Comparison of ENCODE assay signal across 8 cellular contexts in genomic region chr1:34852677-34853217, GRCh38. TPM values are rescaled to one million over a fixed set of nuclear protein-coding genes. Genes with fewer than 3 reads are reported as not detected.
DNase-seq lines count a peak whose midpoint lies in the region; ATAC-seq and TF ChIP-seq lines count a peak whose summit lies in the region.

No MANE protein-coding gene starts in this region.

- peaks cover 1% of the 10 kb centered on the region for H4K20me1 ChIP-seq in fibroblast of lung (ENCODE audit: control insufficient read depth, extremely low read depth, insufficient read depth, low read length)

- CTCF ChIA-PET in Panc1 (lab: Charles Lee), result interaction anchor here (0.5 to 1.5 kb wide), 7 partner anchors 13 to 1117 kb away, joined by 3 to 6 read pairs (median 5); no protein-coding TSS in a partner anchor

- H3K9me3 ChIP-seq in Panc1 (ENCODE audit: control insufficient read depth, insufficient read depth, low read depth, low read length), result no peaks in the 10 kb centered on the region
- no peaks in the 10 kb centered on the region for H3K9me3 ChIP-seq in fibroblast of lung (ENCODE audit: control insufficient read depth, insufficient read depth, low read depth, low read length)

- H3K4me3 ChIP-seq in Panc1 (ENCODE audit: low read depth in 2 of 2, low read length in 2 of 2), result no peak overlapping the region
- no peak overlapping the region for H3K4me3 ChIP-seq in fibroblast of lung (replicated peaks in 1 of 4; ENCODE audit: control extremely low read depth in 1 of 4, insufficient read depth in 1 of 4, low read depth in 3 of 4, low read length in 4 of 4)

- H3K36me3 ChIP-seq in Panc1 (ENCODE audit: control insufficient read depth, insufficient read depth, low read length) (peaks cover 5% of the 10 kb centered on the region), fibroblast of lung (ENCODE audit: control insufficient read depth, insufficient read depth, low read length) (peaks cover 4% of the 10 kb centered on the region)

- no peak overlapping the region for H2AFZ ChIP-seq in fibroblast of lung (ENCODE audit: low read length)

- no peak overlapping the region for H3K4me3 Mint-ChIP-seq in activated T-cell treated with anti-CD3 and anti-CD28 coated beads, Interleukin-2, amount 50 U/mL, for 4 hours
- H3K4me3 Mint-ChIP-seq in natural killer cell, result no peak overlapping the region

- H3K27ac Mint-ChIP-seq in natural killer cell, result peak overlapping the region; percentile 43 to 57

- no peak overlapping the region for H3K9ac ChIP-seq in fibroblast of lung (ENCODE audit: insufficient read depth, low read length)

- H3K79me2 ChIP-seq in fibroblast of lung (ENCODE audit: control insufficient read depth, insufficient read depth, low read length), result peaks cover 33% of the 10 kb centered on the region

- no peaks in the 10 kb centered on the region for H3K9me3 Mint-ChIP-seq in activated T-cell treated with anti-CD3 and anti-CD28 coated beads, Interleukin-2, amount 50 U/mL, for 4 hours
- no peaks in the 10 kb centered on the region for H3K9me3 Mint-ChIP-seq in natural killer cell

- H3K4me1 Mint-ChIP-seq in activated T-cell treated with anti-CD3 and anti-CD28 coated beads, Interleukin-2, amount 50 U/mL, for 4 hours (ENCODE audit: low read depth), result peaks cover 20% of the 10 kb centered on the region
- H3K4me1 Mint-ChIP-seq in natural killer cell, result peaks cover 40 to 43% of the 10 kb centered on the region in 2 donors

- in situ Hi-C loops in Panc1 (cut with HindIII; ENCODE audit: low pct_unique_long_range_greater_than_20kb, low sequenced_read_pairs), result no loop called here

- peaks cover 5% of the 10 kb centered on the region; the same call in 1 of the 2 replicates for H3K4me1 ChIP-seq in Panc1 (ENCODE audit: control insufficient read depth, insufficient read depth, low read length)
- H3K4me1 ChIP-seq in fibroblast of lung (ENCODE audit: control insufficient read depth, extremely low read depth, insufficient read depth, low read length), result peaks cover 8% of the 10 kb centered on the region

- no peaks in the 10 kb centered on the region for H3K27me3 Mint-ChIP-seq in activated T-cell treated with anti-CD3 and anti-CD28 coated beads, Interleukin-2, amount 50 U/mL, for 4 hours (ENCODE audit: low read depth)
- no peaks in the 10 kb centered on the region for H3K27me3 Mint-ChIP-seq in natural killer cell (ENCODE audit: low read depth in 2 of 2)

- intact Hi-C loops in Panc1 (cut with micrococcal nuclease; ENCODE audit: unreplicated experiment), result loop anchor here (1.0 kb wide), 1 partner anchor 66 kb away; no protein-coding TSS in a partner anchor
- intact Hi-C loops in natural killer cell (cut with micrococcal nuclease), result loop anchor here (1.0 to 2.0 kb wide), 3 partner anchors 14 to 66 kb away; no protein-coding TSS in a partner anchor

- DNase-seq in EH (ENCODE audit: low read depth) (peak; percentile 96), GOT3 (lab: John Stamatoyannopoulos, UW) (peak; percentile 21), Kasumi-1 (lab: John Stamatoyannopoulos, UW) (peak; percentile 96 to 97), Panc1 (ENCODE audit: low read depth, low spot score) (peak; percentile 95), fibroblast of lung (ENCODE audit: low read depth in 2 of 2) (peak; percentile 91 to 95), natural killer cell (peak; percentile 83)
- DNase-seq in activated T-cell treated with anti-CD3 and anti-CD28 coated beads, Interleukin-2, amount 50 U/mL, for 4 hours, result peak; percentile 83
- peak; percentile 76 to 90 (median 86) for DNase-seq in stimulated activated naive CD4-positive, alpha-beta T cell (lab: John Stamatoyannopoulos, UW)

- peak; percentile 99 for TF ChIP-seq CTCF in Panc1 (IDR thresholded peaks at IDR 0.05)
- peak; percentile 96 to 98 for TF ChIP-seq CTCF in fibroblast of lung (conservative IDR thresholded peaks at IDR 0.05 in 1 of 2, IDR thresholded peaks at IDR 0.05 in 1 of 2; ENCODE audit: low read depth in 1 of 2, low read length in 2 of 2)
- peak; percentile 93 for TF ChIP-seq CTCF in natural killer cell (IDR thresholded peaks at IDR 0.05)

- no TSS peak for BruUV-seq in Panc1 (replicated peaks; lab: Mats Ljungman, UMichigan)

- H3K4me2 ChIP-seq in fibroblast of lung (ENCODE audit: extremely low read depth, insufficient read depth, low read length), result no peak overlapping the region

- H3K27me3 ChIP-seq in Panc1 (ENCODE audit: control insufficient read depth, insufficient read depth, low read length), result no peaks in the 10 kb centered on the region
- no peaks in the 10 kb centered on the region for H3K27me3 ChIP-seq in fibroblast of lung (ENCODE audit: control insufficient read depth, insufficient read depth, low read length)

- peaks cover 29% of the 10 kb centered on the region for H3K36me3 Mint-ChIP-seq in activated T-cell treated with anti-CD3 and anti-CD28 coated beads, Interleukin-2, amount 50 U/mL, for 4 hours (ENCODE audit: insufficient read depth)
- H3K36me3 Mint-ChIP-seq in natural killer cell, result no peaks in the 10 kb centered on the region

- POLR2A ChIA-PET in Panc1 (lab: Charles Lee), result no interaction called here

- ATAC-seq in Panc1 (peak; percentile 99), natural killer cell (peak; percentile 100)
- ATAC-seq in activated T-cell treated with anti-CD3 and anti-CD28 coated beads, Interleukin-2, amount 50 U/mL, for 4 hours, result peak; percentile 100

- peak overlapping the region; percentile 21; the same call in 1 of the 2 replicates for H3K27ac ChIP-seq in Panc1 (ENCODE audit: low read length)
- H3K27ac ChIP-seq in fibroblast of lung (ENCODE audit: insufficient read depth, low read length), result no peak overlapping the region

RNA-seq across cellular contexts. Expression of gene SMIM12, which starts 6.8 kb away (rescaled TPM):
- total RNA-seq in Panc1 (2021; ENCODE audit: unreplicated experiment), result 47.5 TPM
- polyA plus RNA-seq in Panc1 (2012; ENCODE audit: insufficient read length), result 45.4 TPM
- total RNA-seq in activated T-cell treated with anti-CD3 and anti-CD28 coated beads, Interleukin-2, amount 50 U/mL, for 4 hours, result 10 to 100 TPM; 73.8 to 75.7 (median 73.8) TPM
- total RNA-seq in fibroblast of lung, result 14.4 and 18.2 TPM in 2 replicates
- polyA plus RNA-seq in fibroblast of lung, result 59.7 and 66.0 TPM in 2 replicates
- polyA plus RNA-seq in fibroblast of lung (2012), result 46.1 and 54.2 TPM in 2 replicates
- polyA minus RNA-seq in fibroblast of lung (ENCODE audit: low replicate concordance), result 30.2 and 42.5 TPM in 2 replicates
- total RNA-seq in natural killer cell, result 10 to 100 TPM; 33.4 to 44.5 (median 36.5) TPM

RNA-seq across cellular contexts. Expression of gene GJA4, which starts 59.9 kb away (rescaled TPM):
- not detected for total RNA-seq in Panc1 (2021; ENCODE audit: unreplicated experiment)
- polyA plus RNA-seq in Panc1 (2012; ENCODE audit: insufficient read length), result not detected
- total RNA-seq in activated T-cell treated with anti-CD3 and anti-CD28 coated beads, Interleukin-2, amount 50 U/mL, for 4 hours, result under 1 TPM in 1 of 3 donors, not detected in 2; 0.51 TPM
- total RNA-seq in fibroblast of lung, result not detected in 2 replicates
- not detected in 2 replicates for polyA plus RNA-seq in fibroblast of lung
- polyA plus RNA-seq in fibroblast of lung (2012), result not detected in 2 replicates
- polyA minus RNA-seq in fibroblast of lung (ENCODE audit: low replicate concordance), result not detected in 2 replicates
- total RNA-seq in natural killer cell, result not detected

Comparison
In these comparisons a context has a peak if more than half of its experiments do, and no peak if none do; other contexts are left out.
1. DNase-seq: peak in every context shown above with its lines; median percentile 96 in Kasumi-1; 96 in EH; 95 in Panc1; 93 in fibroblast of lung; 86 in stimulated activated naive CD4-positive, alpha-beta T cell; 83 in activated T-cell treated with anti-CD3 and anti-CD28 coated beads, Interleukin-2, amount 50 U/mL, for 4 hours; 83 in natural killer cell; 21 in GOT3.